ENCODE assay signal across 11 cellular contexts in the genomic region with DNA sequence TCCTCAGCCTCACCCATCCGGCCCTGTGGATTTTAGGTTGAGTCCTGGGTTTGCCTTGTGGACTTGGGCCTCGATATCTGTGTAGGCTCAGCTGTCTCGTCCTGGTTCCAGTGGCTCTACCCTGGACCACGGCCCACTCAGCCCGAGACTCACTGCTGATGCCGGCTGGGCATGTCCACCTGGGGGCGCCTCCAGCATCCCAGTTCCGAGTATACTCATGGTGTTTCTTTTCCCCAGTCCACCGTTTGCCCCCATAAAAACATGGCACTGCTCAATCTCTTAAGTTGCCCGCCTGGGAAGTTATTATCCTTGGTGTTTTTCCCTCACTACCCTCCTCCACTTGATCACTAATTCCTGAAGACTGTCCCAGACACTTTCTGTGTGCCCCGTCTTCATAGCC.
A peak's percentile ranks its signal among the peaks of the same experiment; 100 is the strongest.
DNase-seq lines count a peak whose midpoint lies in the region; ATAC-seq and TF ChIP-seq lines count a peak whose summit lies in the region.
"Had no signal": no experiment of that assay in that cellular context is flagged by ENCODE, and none has a peak within 500 bp of the region (broad histone marks: within the 10 kb centered on the region; RNA-seq: fewer than 3 reads in every experiment).

No MANE protein-coding gene starts in this region.

- H3K4me2 ChIP-seq in mammary epithelial cell (ENCODE audit: insufficient read depth, low read depth, low read length), result no peak overlapping the region

- BruUV-seq in mammary epithelial cell (replicated peaks; lab: Mats Ljungman, UMichigan), result no TSS peak

- TF ChIP-seq CTCF in AG09309 (IDR thresholded peaks at IDR 0.05; ENCODE audit: control insufficient read depth, insufficient read depth, low read depth, low read length, missing control alignments) (peak; percentile 34), mammary epithelial cell (conservative IDR thresholded peaks at IDR 0.05 in 1 of 2, IDR thresholded peaks at IDR 0.05 in 1 of 2; ENCODE audit: extremely low read depth in 1 of 2, insufficient read depth in 1 of 2, low read depth in 1 of 2, low read length in 2 of 2) (peak; percentile 13 to 44)

- peaks cover 89% of the 10 kb centered on the region for H3K79me2 ChIP-seq in mammary epithelial cell (ENCODE audit: insufficient read depth, low read length)

- H3K4me3 ChIP-seq in AG09309 (ENCODE audit: control insufficient read depth, low read depth, low read length) (no peak overlapping the region), mammary epithelial cell (replicated peaks in 1 of 3; ENCODE audit: insufficient read depth in 1 of 3, low read depth in 2 of 3, low read length in 3 of 3) (no peak overlapping the region)

- in situ Hi-C loops in mammary epithelial cell (cut with MboI; ENCODE audit: low sequenced_read_pairs in 2 of 2), result no loop called here

- H3K9me3 ChIP-seq in mammary epithelial cell (replicated peaks; ENCODE audit: insufficient read depth, low read length), result no peaks in the 10 kb centered on the region

- no peaks in the 10 kb centered on the region for H3K27me3 ChIP-seq in mammary epithelial cell (ENCODE audit: insufficient read depth, low read length)

- no peak for ATAC-seq in HG03045 (IDR thresholded peaks at IDR 0.05; ENCODE audit: unreplicated experiment)

- CTCF ChIA-PET in mammary epithelial cell (lab: Charles Lee; ENCODE audit: low non-redundant PET), result no interaction called here

- no peak overlapping the region for H3K9ac ChIP-seq in mammary epithelial cell (ENCODE audit: insufficient read depth, low read length)

- WGBS in mammary epithelial cell (ENCODE audit: low coverage, missing lambda C conversion rate), result 88% methylated on average over 11 of the region's 11 CpGs

- H3K36me3 ChIP-seq in mammary epithelial cell (ENCODE audit: insufficient read depth, low read length), result no peaks in the 10 kb centered on the region

- H4K20me1 ChIP-seq in mammary epithelial cell (ENCODE audit: insufficient read depth, low read length), result no peaks in the 10 kb centered on the region

- no peak overlapping the region for H3K27ac ChIP-seq in mammary epithelial cell (ENCODE audit: insufficient read depth, low read depth, low read length)

- DNase-seq in AG09309 (ENCODE audit: low read depth) (no peak), HuH-7.5 (ENCODE audit: low spot score) (peak; percentile 18), mammary epithelial cell (no peak), islet precursor cell (peak; percentile 67), NOMO-1 (lab: John Stamatoyannopoulos, UW; ENCODE audit: unreplicated experiment in 2 of 2) (no peak), Ammon's horn (ENCODE audit: low spot score) (no peak)
- no peak for DNase-seq in activated effector memory CD4-positive, alpha-beta T cell treated with Interleukin-2 at 50 U/mL for 16 hours
- DNase-seq: cerebellar nuclear complex, kidney glomerular epithelial cell, SIG-M5 had no signal

- dilution Hi-C loops in mammary epithelial cell (cut with HindIII; ENCODE audit: low sequenced_read_pairs), result no loop called here

- H3K4me1 ChIP-seq in mammary epithelial cell (ENCODE audit: insufficient read depth, low read length), result no peaks in the 10 kb centered on the region

- intact Hi-C loops in mammary epithelial cell (cut with micrococcal nuclease), result no loop called here

- no peak overlapping the region for H2AFZ ChIP-seq in mammary epithelial cell (ENCODE audit: low read depth, low read length)

Comparison
In these comparisons a context has a peak if more than half of its experiments do, and no peak if none do; other contexts are left out.
1. DNase-seq: peak in HuH-7.5 (single experiment) and islet precursor cell (single experiment); none in AG09309 (single experiment), mammary epithelial cell (single experiment), activated effector memory CD4-positive, alpha-beta T cell treated with Interleukin-2 at 50 U/mL for 16 hours (single experiment), NOMO-1 (0 of 2) and Ammon's horn (single experiment).